Comparison of ENCODE assay signal across 7 cellular contexts in genomic region chr7:122073635-122074034, GRCh38.
"Had no signal": no experiment of that assay in that cellular context is flagged by ENCODE, and none has a peak within 500 bp of the region (broad histone marks: within the 10 kb centered on the region; RNA-seq: fewer than 3 reads in every experiment).

No MANE protein-coding gene starts in this region.

- DNase-seq: GDM1, GF-D8 had no signal

- ATAC-seq: GM12878 had no signal

- FAIRE-seq: GM12878, GM12891, GM12892, GM18507, GM19239 had no signal

- H3K4me3 ChIP-seq: GM12878 had no signal
